17 cellular contexts compared by ENCODE assay signal in genomic region chr4:19577121-19577520, GRCh38.
"Had no signal": no experiment of that assay in that cellular context is flagged by ENCODE, and none has a peak within 500 bp of the region (broad histone marks: within the 10 kb centered on the region; RNA-seq: fewer than 3 reads in every experiment).

No MANE protein-coding gene starts in this region.

- H3K4me3 ChIP-seq: adrenal gland, cardiac muscle cell, hepatocyte, transverse colon, vagina had no signal

- H3K27me3 ChIP-seq: adrenal gland, cardiac muscle cell, hepatocyte, transverse colon, vagina had no signal

- ATAC-seq: esophagus mucosa; stimulated activated naive CD8-positive, alpha-beta T cell treated with anti-CD3 and anti-CD28 coated beads, Interleukin-15, Interleukin-2, amounts not matched to agents 100 U/mL and 50 U/mL, for 24 hours had no signal

- H3K4me1 ChIP-seq: adrenal gland had no signal

- H3K9me3 ChIP-seq: adrenal gland, transverse colon, vagina had no signal

- DNase-seq: activated CD4-positive, alpha-beta memory T cell treated with anti-CD3 and anti-CD28 coated beads for 36 hours; activated CD4-positive, alpha-beta T cell treated with anti-CD3 and anti-CD28 coated beads for 1 hour; activated effector memory CD4-positive, alpha-beta T cell treated with Interleukin-2 at 50 U/mL for 16 hours; activated naive CD4-positive, alpha-beta T cell treated with anti-CD3 and anti-CD28 coated beads, Interleukin-2, amount 50 U/mL, for 16 hours; activated T-cell treated with anti-CD3 and anti-CD28 coated beads, Interleukin-2, amount 50 U/mL, for 24 hours; adrenal gland; mesendoderm; nephron progenitor cell; occipital lobe; right cardiac atrium; small intestine; stimulated activated naive CD8-positive, alpha-beta T cell treated with anti-CD3 and anti-CD28 coated beads, Interleukin-15, Interleukin-2, amounts not matched to agents 100 U/mL and 50 U/mL, for 24 hours; transverse colon had no signal

- H3K27ac ChIP-seq: adrenal gland, cardiac muscle cell, hepatocyte, transverse colon, vagina had no signal

- H3K36me3 ChIP-seq: adrenal gland, cardiac muscle cell, transverse colon, vagina had no signal
